ENCODE assay signal across 27 cellular contexts in the genomic region with DNA sequence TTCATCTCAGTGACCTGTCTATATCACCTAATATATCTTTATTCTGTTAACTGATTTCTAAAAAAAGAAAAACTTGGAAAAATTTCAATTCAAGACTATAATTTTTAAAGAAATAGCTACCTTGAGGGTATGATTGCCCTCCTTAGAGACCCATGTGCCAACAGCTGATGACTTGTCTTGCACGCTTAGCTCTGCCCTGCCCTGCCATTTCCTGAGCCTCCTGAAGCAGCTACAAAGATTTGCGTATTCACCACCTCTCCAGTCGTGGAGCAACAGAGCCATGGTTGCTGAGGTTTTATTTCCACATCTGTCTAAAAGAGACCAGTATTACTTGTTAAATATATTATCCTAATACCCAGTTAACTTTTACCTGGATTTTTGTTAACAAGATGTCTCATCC.
"Had no signal": no experiment of that assay in that cellular context is flagged by ENCODE, and none has a peak within 500 bp of the region (broad histone marks: within the 10 kb centered on the region; RNA-seq: fewer than 3 reads in every experiment).

No MANE protein-coding gene starts in this region.

- DNase-seq: stimulated activated CD4-positive, alpha-beta T cell treated with anti-CD3 and anti-CD28 coated beads, Interleukin-2, amount 100 ng/mL, for 48 hours; stimulated activated CD4-positive, alpha-beta T cell treated with anti-CD3 and anti-CD28 coated beads, Interleukin-4, amount 100 ng/mL, for 1 hour; stimulated activated CD4-positive, alpha-beta T cell treated with anti-CD3 and anti-CD28 coated beads, Interleukin-4, amount 100 ng/mL, for 24 hours; stimulated activated CD4-positive, alpha-beta T cell treated with anti-CD3 and anti-CD28 coated beads, Interleukin-4, amount 100 ng/mL, for 4 hours; stimulated activated CD8-positive, alpha-beta memory T cell treated with anti-CD3 and anti-CD28 coated beads, Interleukin-4, amount 100 ng/mL, for 48 hours; stimulated activated naive B cell treated with anti-CD40 and anti-IgM and Interleukin-4, amounts not matched to agents 10 μg/mL and 1 μg/mL and 100 μg/mL, for 72 hours; stimulated activated naive CD4-positive, alpha-beta T cell; stimulated activated naive CD4-positive, alpha-beta T cell treated with Interleukin-2 at 50 U/mL for 16 hours; stimulated activated naive CD8-positive, alpha-beta T cell treated with anti-CD3 and anti-CD28 coated beads, Interleukin-15, amount 100 ng/mL, for 72 hours; stimulated activated naive CD8-positive, alpha-beta T cell treated with anti-CD3 and anti-CD28 coated beads, Interleukin-15, Interleukin-2, amounts not matched to agents 100 U/mL and 50 U/mL, for 24 hours; stomach; substantia nigra; testis; thyroid gland; tibial artery; transverse colon; upper lobe of left lung; upper lobe of right lung; uterus had no signal

- H3K9me3 ChIP-seq: stomach, suprapubic skin, testis, thoracic aorta, thyroid gland, tibial artery, tibial nerve, transverse colon, upper lobe of left lung, upper lobe of right lung, uterus, vagina had no signal

- ATAC-seq: stimulated activated effector memory CD8-positive, alpha-beta T cell treated with anti-CD3 and anti-CD28 coated beads, Interleukin-12 subunit alpha, Interleukin-12 subunit beta, amount 100 ng/mL, for 72 hours; stimulated activated memory B cell treated with anti-CD40 and anti-IgM and Interleukin-4, amounts not matched to agents 10 μg/mL and 1 μg/mL and 100 μg/mL, for 72 hours; stimulated activated naive B cell treated with anti-CD40 and anti-IgM and Interleukin-4, amounts not matched to agents 10 μg/mL and 1 μg/mL and 100 μg/mL, for 72 hours; stimulated activated naive CD8-positive, alpha-beta T cell treated with anti-CD3 and anti-CD28 coated beads, Interleukin-15, amount 100 ng/mL, for 72 hours; stimulated activated naive CD8-positive, alpha-beta T cell treated with anti-CD3 and anti-CD28 coated beads, Interleukin-15, Interleukin-2, amounts not matched to agents 100 U/mL and 50 U/mL, for 24 hours; upper lobe of right lung had no signal

- H3K27me3 ChIP-seq: stomach, suprapubic skin, testis, thyroid gland, tibial artery, tibial nerve, transverse colon, upper lobe of left lung, upper lobe of right lung, uterus, vagina had no signal

- H3K36me3 ChIP-seq: thyroid gland, uterus had no signal

- H3K4me1 Mint-ChIP-seq: stimulated activated effector memory CD8-positive, alpha-beta T cell treated with anti-CD3 and anti-CD28 coated beads, Interleukin-12 subunit alpha, Interleukin-12 subunit beta, amount 100 ng/mL, for 72 hours; stimulated activated memory B cell treated with anti-CD40 and anti-IgM and Interleukin-4, amounts not matched to agents 10 μg/mL and 1 μg/mL and 100 μg/mL, for 72 hours; stimulated activated naive CD8-positive, alpha-beta T cell treated with anti-CD3 and anti-CD28 coated beads, Interleukin-15, amount 100 ng/mL, for 72 hours had no signal

- H3K4me1 ChIP-seq: stomach, suprapubic skin, testis, thyroid gland, tibial artery, transverse colon, upper lobe of left lung, upper lobe of right lung, uterus, vagina had no signal

- H3K27ac ChIP-seq: stomach, suprapubic skin, testis, thoracic aorta, thyroid gland, tibial artery, tibial nerve, transverse colon, upper lobe of left lung, upper lobe of right lung, uterus, vagina had no signal

- H3K4me3 Mint-ChIP-seq: stimulated activated effector memory CD8-positive, alpha-beta T cell treated with anti-CD3 and anti-CD28 coated beads, Interleukin-12 subunit alpha, Interleukin-12 subunit beta, amount 100 ng/mL, for 72 hours; stimulated activated memory B cell treated with anti-CD40 and anti-IgM and Interleukin-4, amounts not matched to agents 10 μg/mL and 1 μg/mL and 100 μg/mL, for 72 hours; stimulated activated naive B cell treated with anti-CD40 and anti-IgM and Interleukin-4, amounts not matched to agents 10 μg/mL and 1 μg/mL and 100 μg/mL, for 72 hours; stimulated activated naive CD8-positive, alpha-beta T cell treated with anti-CD3 and anti-CD28 coated beads, Interleukin-15, amount 100 ng/mL, for 72 hours; stimulated activated naive CD8-positive, alpha-beta T cell treated with anti-CD3 and anti-CD28 coated beads, Interleukin-15, Interleukin-2, amounts not matched to agents 100 ng/mL and 50 ng/mL, for 24 hours; type B pancreatic cell had no signal

- H3K27me3 Mint-ChIP-seq: stimulated activated memory B cell treated with anti-CD40 and anti-IgM and Interleukin-4, amounts not matched to agents 10 μg/mL and 1 μg/mL and 100 μg/mL, for 72 hours; stimulated activated naive B cell treated with anti-CD40 and anti-IgM and Interleukin-4, amounts not matched to agents 10 μg/mL and 1 μg/mL and 100 μg/mL, for 72 hours; stimulated activated naive CD8-positive, alpha-beta T cell treated with anti-CD3 and anti-CD28 coated beads, Interleukin-15, amount 100 ng/mL, for 72 hours; stimulated activated naive CD8-positive, alpha-beta T cell treated with anti-CD3 and anti-CD28 coated beads, Interleukin-15, Interleukin-2, amounts not matched to agents 100 ng/mL and 50 ng/mL, for 24 hours; type B pancreatic cell had no signal

- H3K4me3 ChIP-seq: stomach, suprapubic skin, testis, thoracic aorta, thyroid gland, tibial artery, tibial nerve, transverse colon, upper lobe of left lung, upper lobe of right lung, uterus, vagina had no signal

- H3K27ac Mint-ChIP-seq: stimulated activated effector memory CD8-positive, alpha-beta T cell treated with anti-CD3 and anti-CD28 coated beads, Interleukin-12 subunit alpha, Interleukin-12 subunit beta, amount 100 ng/mL, for 72 hours; stimulated activated memory B cell treated with anti-CD40 and anti-IgM and Interleukin-4, amounts not matched to agents 10 μg/mL and 1 μg/mL and 100 μg/mL, for 72 hours; stimulated activated naive B cell treated with anti-CD40 and anti-IgM and Interleukin-4, amounts not matched to agents 10 μg/mL and 1 μg/mL and 100 μg/mL, for 72 hours; stimulated activated naive CD8-positive, alpha-beta T cell treated with anti-CD3 and anti-CD28 coated beads, Interleukin-15, amount 100 ng/mL, for 72 hours; stimulated activated naive CD8-positive, alpha-beta T cell treated with anti-CD3 and anti-CD28 coated beads, Interleukin-15, Interleukin-2, amounts not matched to agents 100 ng/mL and 50 ng/mL, for 24 hours; type B pancreatic cell had no signal

- H3K9me3 Mint-ChIP-seq: stimulated activated effector memory CD8-positive, alpha-beta T cell treated with anti-CD3 and anti-CD28 coated beads, Interleukin-12 subunit alpha, Interleukin-12 subunit beta, amount 100 ng/mL, for 72 hours; stimulated activated memory B cell treated with anti-CD40 and anti-IgM and Interleukin-4, amounts not matched to agents 10 μg/mL and 1 μg/mL and 100 μg/mL, for 72 hours; stimulated activated naive B cell treated with anti-CD40 and anti-IgM and Interleukin-4, amounts not matched to agents 10 μg/mL and 1 μg/mL and 100 μg/mL, for 72 hours; stimulated activated naive CD8-positive, alpha-beta T cell treated with anti-CD3 and anti-CD28 coated beads, Interleukin-15, amount 100 ng/mL, for 72 hours; stimulated activated naive CD8-positive, alpha-beta T cell treated with anti-CD3 and anti-CD28 coated beads, Interleukin-15, Interleukin-2, amounts not matched to agents 100 ng/mL and 50 ng/mL, for 24 hours; type B pancreatic cell had no signal
